ENCODE assay signal across 33 cellular contexts in the genomic region with DNA sequence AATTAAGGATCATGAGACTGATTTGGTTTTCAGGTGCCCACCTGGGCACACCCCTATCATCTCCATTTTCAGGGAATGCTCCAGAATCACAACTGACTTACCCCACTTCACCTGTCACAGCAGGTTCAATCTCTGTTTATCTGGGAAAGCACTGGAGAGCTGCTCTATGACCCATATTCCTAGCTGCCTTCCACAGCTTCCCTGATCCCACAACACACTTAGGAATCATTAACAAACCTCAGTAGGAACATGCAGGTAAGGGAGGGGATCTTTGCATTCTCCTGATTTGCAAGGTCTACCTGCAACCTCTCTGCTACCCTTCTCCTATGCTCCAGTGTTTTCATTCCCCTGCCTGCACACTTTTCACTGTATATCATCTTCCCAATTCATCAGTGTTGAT. TPM values are rescaled to one million over a fixed set of nuclear protein-coding genes. Genes with fewer than 3 reads are reported as not detected.
"Had no signal": no experiment of that assay in that cellular context is flagged by ENCODE, and none has a peak within 500 bp of the region (broad histone marks: within the 10 kb centered on the region; RNA-seq: fewer than 3 reads in every experiment).

No MANE protein-coding gene starts in this region.

- DNase-seq: dermis blood vessel endothelial cell; effector memory CD8-positive, alpha-beta T cell; erythroblast; esophagus squamous epithelium; foreskin melanocyte; head of caudate nucleus; left cardiac atrium; left ventricle myocardium superior; naive thymus-derived CD8-positive, alpha-beta T cell; nephron progenitor cell; nucleus accumbens; sigmoid colon; stimulated activated CD4-positive, alpha-beta T cell treated with anti-CD3 and anti-CD28 coated beads, Interleukin-15, amount 100 ng/mL, for 24 hours; stimulated activated CD4-positive, alpha-beta T cell treated with anti-CD3 and anti-CD28 coated beads, Interleukin-2, amount 100 ng/mL, for 48 hours; stimulated activated naive B cell treated with anti-CD40 and anti-IgM and Interleukin-4, amounts not matched to agents 10 μg/mL and 1 μg/mL and 100 μg/mL, for 72 hours; upper lobe of right lung had no signal

- H3K27me3 ChIP-seq: right atrium auricular region, sigmoid colon, tibial nerve, upper lobe of right lung, vagina had no signal

- H3K9me3 ChIP-seq: prostate gland, vagina had no signal

- H3K4me3 Mint-ChIP-seq: central memory CD8-positive, alpha-beta T cell; effector memory CD8-positive, alpha-beta T cell; memory B cell; naive thymus-derived CD8-positive, alpha-beta T cell; nephron progenitor cell; stimulated activated naive B cell treated with anti-CD40 and anti-IgM and Interleukin-4, amounts not matched to agents 10 μg/mL and 1 μg/mL and 100 μg/mL, for 72 hours; stimulated activated naive CD8-positive, alpha-beta T cell treated with anti-CD3 and anti-CD28 coated beads, Interleukin-15, Interleukin-2, amounts not matched to agents 100 ng/mL and 50 ng/mL, for 24 hours had no signal

- H3K27ac Mint-ChIP-seq: effector memory CD8-positive, alpha-beta T cell; memory B cell; nephron progenitor cell; stimulated activated naive B cell treated with anti-CD40 and anti-IgM and Interleukin-4, amounts not matched to agents 10 μg/mL and 1 μg/mL and 100 μg/mL, for 72 hours; stimulated activated naive CD8-positive, alpha-beta T cell treated with anti-CD3 and anti-CD28 coated beads, Interleukin-15, Interleukin-2, amounts not matched to agents 100 ng/mL and 50 ng/mL, for 24 hours had no signal

- H3K4me1 Mint-ChIP-seq: central memory CD8-positive, alpha-beta T cell; memory B cell; naive thymus-derived CD8-positive, alpha-beta T cell; nephron progenitor cell; stimulated activated naive B cell treated with anti-CD40 and anti-IgM and Interleukin-4, amounts not matched to agents 10 μg/mL and 1 μg/mL and 100 μg/mL, for 72 hours had no signal

- H3K4me3 ChIP-seq: coronary artery, esophagus squamous epithelium, lung, prostate gland, right atrium auricular region, sigmoid colon, thoracic aorta, tibial nerve, upper lobe of right lung, vagina had no signal

- H3K27ac ChIP-seq: coronary artery, esophagus squamous epithelium, prostate gland, right atrium auricular region, sigmoid colon, thoracic aorta, tibial nerve, upper lobe of right lung, vagina had no signal

- H3K4me1 ChIP-seq: esophagus squamous epithelium, prostate gland, right atrium auricular region, sigmoid colon, tibial nerve, upper lobe of right lung, vagina had no signal

- H3K36me3 ChIP-seq: esophagus squamous epithelium, prostate gland, right atrium auricular region, sigmoid colon, thoracic aorta, tibial nerve, upper lobe of right lung, vagina had no signal

- ATAC-seq: effector memory CD8-positive, alpha-beta T cell; left cardiac atrium; left ventricle myocardium superior; naive thymus-derived CD8-positive, alpha-beta T cell; stimulated activated naive B cell treated with anti-CD40 and anti-IgM and Interleukin-4, amounts not matched to agents 10 μg/mL and 1 μg/mL and 100 μg/mL, for 72 hours; upper lobe of right lung had no signal

- FAIRE-seq: endometrium, islet of Langerhans had no signal

RNA-seq across cellular contexts. Expression of a gene that starts 18.7 kb away (rescaled TPM):
- total RNA-seq: chondrocyte; dermis blood vessel endothelial cell; esophagus squamous epithelium; kidney epithelial cell; left cardiac atrium; left ventricle myocardium superior; myocyte; naive thymus-derived CD8-positive, alpha-beta T cell; osteocyte; prostate gland; right atrium auricular region; skeletal muscle tissue; thoracic aorta; tibial nerve; upper lobe of right lung; vagina had no signal
- polyA plus RNA-seq: naive thymus-derived CD8-positive, alpha-beta T cell had no signal
